Comparison of ENCODE assay signal across 9 cellular contexts in genomic region chr11:82927264-82927880, GRCh38. TPM values are rescaled to one million over a fixed set of nuclear protein-coding genes. Genes with fewer than 3 reads are reported as not detected.
DNase-seq lines count a peak whose midpoint lies in the region; ATAC-seq, FAIRE-seq and TF ChIP-seq lines count a peak whose summit lies in the region.
"Had no signal": no experiment of that assay in that cellular context is flagged by ENCODE, and none has a peak within 500 bp of the region (broad histone marks: within the 10 kb centered on the region; RNA-seq: fewer than 3 reads in every experiment).

No MANE protein-coding gene starts in this region.

- H3K4me3 Mint-ChIP-seq in CD4-positive, CD25-positive, alpha-beta regulatory T cell = peak overlapping the region in 2 of 4 donors; percentile 0 to 17
- no peak overlapping the region for H3K4me3 Mint-ChIP-seq in progenitor cell of endocrine pancreas (ENCODE audit: low read depth)
- H3K4me3 Mint-ChIP-seq: activated naive CD4-positive, alpha-beta T cell treated with anti-CD3 and anti-CD28 coated beads, Interleukin-2, amount 50 U/mL, for 24 hours had no signal

- no peak for TF ChIP-seq POLR2A in GM12892 (IDR thresholded peaks at IDR 0.05; ENCODE audit: low read depth, low read length)

- no peaks in the 10 kb centered on the region for H3K27me3 ChIP-seq in CD4-positive, CD25-positive, alpha-beta regulatory T cell (ENCODE audit: control insufficient read depth, insufficient read depth, low read length)

- H3K27ac ChIP-seq in CD4-positive, CD25-positive, alpha-beta regulatory T cell (ENCODE audit: insufficient read depth, low read length, poor library complexity, severe bottlenecking) = no peak overlapping the region

- peak overlapping the region in 2 of 3 donors; percentile 15 to 22 for H3K27ac Mint-ChIP-seq in CD4-positive, CD25-positive, alpha-beta regulatory T cell
- H3K27ac Mint-ChIP-seq in progenitor cell of endocrine pancreas = no peak overlapping the region
- H3K27ac Mint-ChIP-seq: activated naive CD4-positive, alpha-beta T cell treated with anti-CD3 and anti-CD28 coated beads, Interleukin-2, amount 50 U/mL, for 24 hours had no signal

- H3K36me3 Mint-ChIP-seq in CD4-positive, CD25-positive, alpha-beta regulatory T cell = no peaks in the 10 kb centered on the region
- H3K36me3 Mint-ChIP-seq in progenitor cell of endocrine pancreas (ENCODE audit: insufficient read depth) = no peaks in the 10 kb centered on the region

- H3K36me3 ChIP-seq in CD4-positive, CD25-positive, alpha-beta regulatory T cell (ENCODE audit: control insufficient read depth, insufficient read depth, low read length) = no peaks in the 10 kb centered on the region

- no peaks in the 10 kb centered on the region for H3K9me3 Mint-ChIP-seq in CD4-positive, CD25-positive, alpha-beta regulatory T cell
- no peaks in the 10 kb centered on the region for H3K9me3 Mint-ChIP-seq in progenitor cell of endocrine pancreas (ENCODE audit: low read depth)
- H3K9me3 Mint-ChIP-seq: activated naive CD4-positive, alpha-beta T cell treated with anti-CD3 and anti-CD28 coated beads, Interleukin-2, amount 50 U/mL, for 24 hours had no signal

- H3K4me1 ChIP-seq in CD4-positive, CD25-positive, alpha-beta regulatory T cell (ENCODE audit: control insufficient read depth, insufficient read depth, low read length, poor library complexity, severe bottlenecking) = peaks cover 8% of the 10 kb centered on the region

- no peaks in the 10 kb centered on the region for H3K9me3 ChIP-seq in CD4-positive, CD25-positive, alpha-beta regulatory T cell (ENCODE audit: control insufficient read depth in 2 of 2, low read length in 2 of 2)

- peak; percentile 28 to 82 (median 71) for DNase-seq in CD4-positive, CD25-positive, alpha-beta regulatory T cell
- DNase-seq in GM12892 (ENCODE audit: insufficient read length) = peak; percentile 11
- DNase-seq in NCI-H1417 treated with DMSO at 0.1 percent for 48 hours (lab: John Stamatoyannopoulos, UW) = peak; percentile 33
- DNase-seq in fibroblast of peridontal ligament (ENCODE audit: extremely low read depth) = peak; percentile 74
- no peak for DNase-seq in progenitor cell of endocrine pancreas (ENCODE audit: low spot score, unreplicated experiment)
- no peak for DNase-seq in cortex of kidney (lab: John Stamatoyannopoulos, UW)

- H3K27me3 Mint-ChIP-seq in CD4-positive, CD25-positive, alpha-beta regulatory T cell = no peaks in the 10 kb centered on the region
- no peaks in the 10 kb centered on the region for H3K27me3 Mint-ChIP-seq in progenitor cell of endocrine pancreas
- H3K27me3 Mint-ChIP-seq: activated naive CD4-positive, alpha-beta T cell treated with anti-CD3 and anti-CD28 coated beads, Interleukin-2, amount 50 U/mL, for 24 hours had no signal

- ATAC-seq in CD4-positive, CD25-positive, alpha-beta regulatory T cell (ENCODE audit: low read depth in 2 of 2) = peak; percentile 91 to 94
- peak; percentile 78 for ATAC-seq in HG02759 (IDR thresholded peaks at IDR 0.05; ENCODE audit: unreplicated experiment)

- H3K4me3 ChIP-seq in CD4-positive, CD25-positive, alpha-beta regulatory T cell (ENCODE audit: low read depth, low read length) = peak overlapping the region; percentile 35

- peaks cover 14 to 35% (median 24%) of the 10 kb centered on the region in 4 donors for H3K4me1 Mint-ChIP-seq in CD4-positive, CD25-positive, alpha-beta regulatory T cell
- H3K4me1 Mint-ChIP-seq in progenitor cell of endocrine pancreas (ENCODE audit: low read depth) = no peaks in the 10 kb centered on the region

- FAIRE-seq in GM12892 (lab: Jason Lieb, UNC) (peak; percentile 95), TTC549 (lab: Jason Lieb, UNC) (peak; percentile 72)

- peak; percentile 86 for TF ChIP-seq CTCF in progenitor cell of endocrine pancreas (IDR thresholded peaks at IDR 0.05; ENCODE audit: unreplicated experiment)

RNA-seq across cellular contexts. Expression of gene DDIAS, which starts 25.8 kb away (rescaled TPM):
- total RNA-seq in CD4-positive, CD25-positive, alpha-beta regulatory T cell = 2.2 TPM
- polyA plus RNA-seq in CD4-positive, CD25-positive, alpha-beta regulatory T cell = 1 to 10 TPM in 3 of 4 donors, under 1 TPM in 1; 0.86 to 2.8 (median 1.3) TPM
- polyA plus RNA-seq in GM12892 (2012; ENCODE audit: missing spikeins) = 4.3 TPM
- 7.1 and 7.8 TPM in 2 replicates for total RNA-seq in progenitor cell of endocrine pancreas

RNA-seq across cellular contexts. Expression of gene PRCP, which starts 27.1 kb away (rescaled TPM):
- total RNA-seq in CD4-positive, CD25-positive, alpha-beta regulatory T cell = 19.7 TPM
- polyA plus RNA-seq in CD4-positive, CD25-positive, alpha-beta regulatory T cell = 10 to 100 TPM; 27.4 to 41.9 (median 32.8) TPM
- 17.2 TPM for polyA plus RNA-seq in GM12892 (2012; ENCODE audit: missing spikeins)
- total RNA-seq in progenitor cell of endocrine pancreas = 66.3 and 81.4 TPM in 2 replicates

Comparison
In these comparisons a context has a peak if more than half of its experiments do, and no peak if none do; other contexts are left out.
1. DNase-seq: peak in CD4-positive, CD25-positive, alpha-beta regulatory T cell (3 of 3), GM12892 (single experiment), NCI-H1417 treated with DMSO at 0.1 percent for 48 hours (single experiment) and fibroblast of peridontal ligament (single experiment); none in progenitor cell of endocrine pancreas (single experiment) and cortex of kidney (single experiment).